ENCODE assay signal across 17 cellular contexts in the genomic region with DNA sequence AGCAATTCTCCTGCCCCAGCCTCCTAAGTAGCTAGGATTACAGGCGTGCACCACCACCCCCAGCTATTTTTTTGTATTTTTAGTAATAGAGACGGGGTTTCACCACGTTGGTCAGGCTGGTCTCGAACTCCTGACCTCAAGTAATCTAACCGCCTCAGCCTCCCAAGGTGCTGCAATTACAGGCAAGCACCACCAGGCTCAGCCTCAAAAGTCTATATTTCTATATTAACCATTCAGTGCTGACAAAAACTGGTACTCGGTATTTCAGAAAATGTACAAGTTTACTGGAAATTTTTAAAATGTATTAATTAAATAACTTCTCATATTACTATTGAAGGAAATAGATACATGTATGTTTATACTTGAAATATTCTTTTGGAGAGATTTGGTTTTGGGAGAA. TPM values are rescaled to one million over a fixed set of nuclear protein-coding genes. Genes with fewer than 3 reads are reported as not detected.
A peak's percentile ranks its signal among the peaks of the same experiment; 100 is the strongest.
DNase-seq lines count a peak whose midpoint lies in the region; ATAC-seq and TF ChIP-seq lines count a peak whose summit lies in the region.
"Had no signal": no experiment of that assay in that cellular context is flagged by ENCODE, and none has a peak within 500 bp of the region (broad histone marks: within the 10 kb centered on the region; RNA-seq: fewer than 3 reads in every experiment).

No MANE protein-coding gene starts in this region.

- H3K27me3 ChIP-seq in RWPE2 (ENCODE audit: insufficient read depth, poor library complexity, severe bottlenecking) (no peaks in the 10 kb centered on the region), MG63 (no peaks in the 10 kb centered on the region)
- H3K27me3 ChIP-seq: right atrium auricular region, vagina had no signal

- H3K27ac ChIP-seq in RWPE2 (ENCODE audit: poor library complexity, severe bottlenecking): no peak overlapping the region
- H3K27ac ChIP-seq: right atrium auricular region, vagina had no signal

- H3K4me3 ChIP-seq in RWPE2 (ENCODE audit: severe bottlenecking) (no peak overlapping the region), MG63 (no peak overlapping the region)
- H3K4me3 ChIP-seq: right atrium auricular region, vagina had no signal

- H3K4me1 ChIP-seq in RWPE2 (ENCODE audit: insufficient read depth, poor library complexity, severe bottlenecking): peaks cover 7% of the 10 kb centered on the region

- ATAC-seq in RWPE2 (ENCODE audit: low read depth) (no peak), GM18511 (IDR thresholded peaks at IDR 0.05; ENCODE audit: unreplicated experiment) (no peak)
- ATAC-seq: activated T-cell treated with anti-CD3 and anti-CD28 coated beads, Interleukin-2, amount 50 U/mL, for 4 hours; stimulated activated memory B cell treated with anti-CD40 and anti-IgM and Interleukin-4, amounts not matched to agents 10 μg/mL and 1 μg/mL and 100 μg/mL, for 72 hours had no signal

- H3K36me3 ChIP-seq in RWPE2 (ENCODE audit: low read depth) (peaks cover 11% of the 10 kb centered on the region), MG63 (no peaks in the 10 kb centered on the region)
- H3K36me3 ChIP-seq: right atrium auricular region had no signal

- DNase-seq in NCI-H2196 (lab: John Stamatoyannopoulos, UW; ENCODE audit: unreplicated experiment) (peak; percentile 37), NCI-H2196 treated with DMSO at 0.1 percent for 48 hours (lab: John Stamatoyannopoulos, UW; ENCODE audit: unreplicated experiment) (no peak), RWPE2 (ENCODE audit: low spot score) (peak; percentile 2), kidney glomerular epithelial cell (lab: John Stamatoyannopoulos, UW) (peak; percentile 1), MG63 (no peak), GDM1 (lab: John Stamatoyannopoulos, UW) (no peak)
- DNase-seq: activated T-cell treated with anti-CD3 and anti-CD28 coated beads, Interleukin-2, amount 50 U/mL, for 4 hours; amniotic stem cell; DMS153; stimulated activated CD4-positive, alpha-beta T cell treated with anti-CD3 and anti-CD28 coated beads, Interleukin-4, amount 100 ng/mL, for 1 hour had no signal

- no peaks in the 10 kb centered on the region for H3K9me3 ChIP-seq in RWPE2 (ENCODE audit: severe bottlenecking)
- no peaks in the 10 kb centered on the region for H3K9me3 ChIP-seq in MG63
- H3K9me3 ChIP-seq: right atrium auricular region, vagina had no signal

- TF ChIP-seq CTCF in GM12873 (IDR thresholded peaks at IDR 0.05; ENCODE audit: insufficient read depth, low read depth, low read length, missing control alignments) (peak; percentile 29), RWPE2 (IDR thresholded peaks at IDR 0.05; ENCODE audit: poor library complexity, severe bottlenecking) (no peak)

RNA-seq across cellular contexts. Expression of gene HEXD, which starts 1.4 kb away (rescaled TPM):
- 12.1 and 15.3 TPM in 2 replicates for total RNA-seq in MG63 (2014; rRNA removed; shearing (Covaris generic); ENCODE audit: low replicate concordance)

RNA-seq across cellular contexts. Expression of gene OGFOD3, which starts 1.6 kb away (rescaled TPM):
- total RNA-seq in MG63 (2014; rRNA removed; shearing (Covaris generic); ENCODE audit: low replicate concordance): 21.2 and 33.7 TPM in 2 replicates

RNA-seq across cellular contexts. Expression of gene CYBC1, which starts 33.8 kb away (rescaled TPM):
- 71.0 and 84.5 TPM in 2 replicates for total RNA-seq in MG63 (2014; rRNA removed; shearing (Covaris generic); ENCODE audit: low replicate concordance)

RNA-seq across cellular contexts. Expression of gene NARF, which starts 41.8 kb away (rescaled TPM):
- 15.8 and 33.7 TPM in 2 replicates for total RNA-seq in MG63 (2014; rRNA removed; shearing (Covaris generic); ENCODE audit: low replicate concordance)

RNA-seq across cellular contexts. Expression of gene UTS2R, which starts 45.2 kb away (rescaled TPM):
- total RNA-seq in MG63 (2014; rRNA removed; shearing (Covaris generic); ENCODE audit: low replicate concordance): not detected in 2 replicates
- total RNA-seq: activated T-cell treated with anti-CD3 and anti-CD28 coated beads, Interleukin-2, amount 50 U/mL, for 4 hours; glomerular endothelial cell; kidney epithelial cell; vagina had no signal

Comparison
In these comparisons a context has a peak if more than half of its experiments do, and no peak if none do; other contexts are left out.
1. DNase-seq: peak in NCI-H2196 (single experiment), RWPE2 (single experiment) and kidney glomerular epithelial cell (single experiment); none in NCI-H2196 treated with DMSO at 0.1 percent for 48 hours (single experiment), MG63 (single experiment) and GDM1 (single experiment).